ENCODE assay signal across 31 cellular contexts in genomic region chr3:128469128-128469527, GRCh38. TPM values are rescaled to one million over a fixed set of nuclear protein-coding genes. Genes with fewer than 3 reads are reported as not detected.
"Had no signal": no experiment of that assay in that cellular context is flagged by ENCODE, and none has a peak within 500 bp of the region (broad histone marks: within the 10 kb centered on the region; RNA-seq: fewer than 3 reads in every experiment).

No MANE protein-coding gene starts in this region.

- ATAC-seq: effector memory CD8-positive, alpha-beta T cell; esophagus mucosa; gastrocnemius medialis; heart right ventricle; left cardiac atrium; left lung; left ventricle myocardium superior; lower lobe of right lung had no signal

- H3K27ac ChIP-seq: colonic mucosa, epithelial cell of prostate, esophagus squamous epithelium, gastrocnemius medialis, heart right ventricle, left lung, lower lobe of right lung had no signal

- H3K9me3 ChIP-seq: colonic mucosa, esophagus squamous epithelium, gastrocnemius medialis, heart right ventricle, left lung, lower lobe of right lung had no signal

- FAIRE-seq: endometrium, islet of Langerhans, keratinocyte had no signal

- H3K4me3 ChIP-seq: colonic mucosa, esophagus squamous epithelium, gastrocnemius medialis, heart right ventricle, left lung, lower lobe of right lung had no signal

- H3K4me1 ChIP-seq: colonic mucosa, esophagus squamous epithelium, gastrocnemius medialis, heart right ventricle, left lung, lower lobe of right lung had no signal

- H3K27me3 ChIP-seq: colonic mucosa had no signal

- H3K36me3 ChIP-seq: colonic mucosa, esophagus squamous epithelium, gastrocnemius medialis, heart right ventricle, left lung, lower lobe of right lung had no signal

- DNase-seq: colonic mucosa; cortex of kidney; effector CD8-positive, alpha-beta T cell; effector memory CD8-positive, alpha-beta T cell; endodermal cell; esophagus squamous epithelium; foreskin fibroblast; foreskin melanocyte; gastrocnemius medialis; glutamatergic neuron; head of caudate nucleus; heart right ventricle; hippocampal formation; left cardiac atrium; left ventricle myocardium superior; lower lobe of right lung; mesenchymal stem cell; midbrain had no signal

RNA-seq across cellular contexts. Expression of gene DNAJB8, which starts 2.4 kb away (rescaled TPM):
- total RNA-seq: colonic mucosa, dermis microvascular lymphatic vessel endothelial cell, endodermal cell, esophagus mucosa, esophagus squamous epithelium, gastrocnemius medialis, glomerular endothelial cell, heart right ventricle, kidney epithelial cell, left cardiac atrium, left lung, left ventricle myocardium superior, lower leg skin, lower lobe of right lung, lung microvascular endothelial cell, mononuclear cell, mucosa of gallbladder had no signal
- polyA plus RNA-seq: heart right ventricle, keratinocyte had no signal

RNA-seq across cellular contexts. Expression of gene GATA2, which starts 23.9 kb away (rescaled TPM):
- polyA plus RNA-seq: keratinocyte had no signal
